8 cellular contexts compared by ENCODE assay signal in the genomic region with DNA sequence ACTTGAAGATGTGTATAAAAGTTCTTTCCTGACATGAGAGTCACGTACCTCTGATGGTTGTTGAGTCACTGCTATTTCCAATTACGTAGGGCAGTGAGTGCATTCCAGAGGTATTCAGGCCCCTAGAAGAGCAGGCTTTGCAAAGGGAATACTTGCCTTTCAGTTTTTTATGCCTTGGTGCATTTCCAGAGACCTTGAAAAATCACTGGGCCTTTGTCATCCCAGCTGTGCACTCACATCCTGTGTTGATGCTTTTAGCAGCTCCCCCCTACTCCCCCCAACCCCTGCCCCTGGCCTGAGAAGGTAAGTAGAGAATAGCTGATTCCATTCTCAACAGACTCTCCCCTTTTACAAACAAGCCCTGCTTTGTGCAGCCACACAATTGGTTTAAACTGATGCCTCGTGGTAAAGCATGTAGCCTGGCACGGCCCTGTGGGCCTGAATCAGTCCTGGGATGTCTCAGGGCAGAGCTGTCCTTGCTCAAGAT.
DNase-seq lines count a peak whose midpoint lies in the region; ATAC-seq and TF ChIP-seq lines count a peak whose summit lies in the region.
"Had no signal": no experiment of that assay in that cellular context is flagged by ENCODE, and none has a peak within 500 bp of the region (broad histone marks: within the 10 kb centered on the region; RNA-seq: fewer than 3 reads in every experiment).

No MANE protein-coding gene starts in this region.

- H3K27ac Mint-ChIP-seq in brain, result peak overlapping the region; percentile 27 to 88 (median 73)

- no peaks in the 10 kb centered on the region for H3K9me3 ChIP-seq in HUES6 (ENCODE audit: control insufficient read depth, insufficient read depth, low read depth, low read length)

- 0 out of 2 replicates have a peak, but pooled peaks cover 4% of the 10 kb centered on the region for H3K36me3 ChIP-seq in HUES6 (ENCODE audit: control insufficient read depth, insufficient read depth, low read length)

- ATAC-seq in HG03025 (IDR thresholded peaks at IDR 0.05; ENCODE audit: low FRiP score, unreplicated experiment) (no peak), GM19397 (IDR thresholded peaks at IDR 0.05; ENCODE audit: unreplicated experiment) (no peak), GM21360 (IDR thresholded peaks at IDR 0.05; ENCODE audit: unreplicated experiment) (no peak)

- H3K9me3 Mint-ChIP-seq in brain, result no peaks in the 10 kb centered on the region

- no peaks in the 10 kb centered on the region for H3K27me3 ChIP-seq in HUES6 (ENCODE audit: control insufficient read depth, insufficient read depth, low read length)

- H3K4me1 Mint-ChIP-seq in brain, result peaks cover 59% of the 10 kb centered on the region

- H3K4me1 ChIP-seq in HUES6 (ENCODE audit: control insufficient read depth, insufficient read depth, low read length), result peaks cover 7% of the 10 kb centered on the region; the same call in 1 of the 2 replicates

- peak; percentile 97 for DNase-seq in kidney tubule cell (ENCODE audit: low spot score)
- peak in 42 of 49 donors; percentile 14 to 83 (median 60) for DNase-seq in substantia nigra (lab: John Stamatoyannopoulos, UW)
- DNase-seq: NCI-H2171 treated with DMSO at 0.1 percent for 48 hours had no signal

- no peak for TF ChIP-seq CTCF in brain (conservative IDR thresholded peaks at IDR 0.05)

- no peak overlapping the region for H3K9ac ChIP-seq in HUES6 (ENCODE audit: low read length)

- no peak overlapping the region for H3K4me3 Mint-ChIP-seq in brain

- H3K27ac ChIP-seq in HUES6 (ENCODE audit: low read depth, low read length) (peak overlapping the region; percentile 22; the same call in 1 of the 2 replicates), substantia nigra (ENCODE audit: low read depth, low read length, poor library complexity, severe bottlenecking) (peak overlapping the region; percentile 89)

- H3K27me3 Mint-ChIP-seq in brain, result peaks cover 4% of the 10 kb centered on the region

- H3K4me3 ChIP-seq in HUES6 (ENCODE audit: low read depth, low read length), result no peak overlapping the region

- H3K36me3 Mint-ChIP-seq in brain, result peaks cover 9% of the 10 kb centered on the region
